In the genomic region with DNA sequence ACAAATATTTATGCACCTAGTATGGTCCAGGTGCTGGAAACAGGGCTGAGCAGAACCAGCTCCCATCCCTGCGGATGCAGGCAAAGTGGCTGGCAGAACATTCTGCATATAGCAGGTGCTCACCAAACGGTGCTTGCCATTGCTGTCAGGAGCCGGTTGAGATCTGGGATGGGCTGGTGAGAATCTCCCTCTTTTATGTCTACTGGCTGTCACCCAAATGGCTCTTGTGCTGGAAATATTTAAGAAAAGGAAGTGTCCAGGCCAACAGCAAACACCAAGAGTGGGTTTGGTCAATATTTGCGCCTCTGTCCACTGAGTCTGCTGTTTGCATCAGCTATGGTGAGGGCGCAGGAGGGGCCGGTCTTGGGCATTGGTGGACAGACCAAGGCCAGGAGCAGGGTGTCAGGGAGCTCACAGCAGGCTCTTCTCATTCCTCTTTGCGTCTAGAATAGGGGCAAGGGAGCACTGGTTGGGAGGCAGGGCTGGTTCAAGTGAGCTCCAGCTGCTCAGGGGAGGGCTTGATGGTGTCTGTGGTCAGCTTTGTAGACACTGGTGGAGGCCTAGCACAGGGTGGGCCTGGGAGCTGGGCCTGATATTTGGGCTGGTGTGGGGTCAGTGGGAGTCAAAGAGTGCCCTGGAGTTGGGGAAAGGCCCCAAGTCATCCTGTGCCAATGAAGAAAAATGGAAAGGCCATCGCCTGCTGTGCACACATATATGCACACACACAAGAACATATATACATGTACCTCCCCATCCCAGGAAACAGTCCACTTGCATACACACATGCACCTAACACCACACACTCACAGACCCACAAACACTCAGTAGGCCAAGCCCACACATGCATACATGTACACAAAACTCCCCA, we compare ENCODE assay signal across 35 cellular contexts. TPM values are rescaled to one million over a fixed set of nuclear protein-coding genes. Genes with fewer than 3 reads are reported as not detected.
"Had no signal": no experiment of that assay in that cellular context is flagged by ENCODE, and none has a peak within 500 bp of the region (broad histone marks: within the 10 kb centered on the region; RNA-seq: fewer than 3 reads in every experiment).

No MANE protein-coding gene starts in this region.

- H3K27me3 ChIP-seq: adrenal gland, body of pancreas, cardiac muscle cell, thyroid gland, upper lobe of right lung had no signal

- H3K36me3 ChIP-seq: adrenal gland, cardiac muscle cell, gastroesophageal sphincter, left ventricle myocardium inferior, stomach, thyroid gland, upper lobe of right lung had no signal

- DNase-seq: activated CD4-positive, alpha-beta T cell treated with anti-CD3 and anti-CD28 coated beads for 48 hours; activated CD4-positive, alpha-beta T cell treated with anti-CD3 and anti-CD28 coated beads, Interleukin-2, amount 50 U/mL, for 48 hours; activated CD8-positive, alpha-beta memory T cell treated with anti-CD3 and anti-CD28 coated beads, Interleukin-2, amount 50 U/mL, for 4 hours; activated effector memory CD4-positive, alpha-beta T cell treated with anti-CD3 and anti-CD28 coated beads, Interleukin-2, amount 50 U/mL, for 16 hours; activated naive CD4-positive, alpha-beta T cell treated with anti-CD3 and anti-CD28 coated beads for 36 hours; activated naive CD8-positive, alpha-beta T cell treated with anti-CD3 and anti-CD28 coated beads for 36 hours; activated T-cell treated with anti-CD3 and anti-CD28 coated beads, Interleukin-2, amount 50 U/mL, for 1 hour; adrenal gland; body of pancreas; effector memory CD8-positive, alpha-beta T cell; erythroblast; islet precursor cell; left ventricle myocardium inferior; mucosa of descending colon; stimulated activated CD4-positive, alpha-beta T cell treated with anti-CD3 and anti-CD28 coated beads, Interleukin-1b, Interleukin-23, amount 100 ng/mL, for 48 hours; stimulated activated naive B cell treated with anti-CD40 and anti-IgM and Interleukin-4, amounts not matched to agents 10 μg/mL and 1 μg/mL and 100 μg/mL, for 72 hours; stomach; thyroid gland; upper lobe of right lung had no signal

- H3K4me3 ChIP-seq: adrenal gland, body of pancreas, cardiac muscle cell, coronary artery, gastroesophageal sphincter, hepatocyte, left ventricle myocardium inferior, lung, mucosa of descending colon, skin epidermis, stomach, thyroid gland, upper lobe of right lung had no signal

RNA-seq across cellular contexts. Expression of a gene that starts 1.4 kb away (rescaled TPM):
- total RNA-seq: activated CD8-positive, alpha-beta memory T cell treated with anti-CD3 and anti-CD28 coated beads for 36 hours; activated naive CD4-positive, alpha-beta T cell treated with anti-CD3 and anti-CD28 coated beads for 36 hours; activated naive CD8-positive, alpha-beta T cell treated with anti-CD3 and anti-CD28 coated beads for 36 hours; activated T-helper 1 cell treated with anti-CD3 and anti-CD28 coated beads, Interleukin-12 subunit alpha, Interleukin-12 subunit beta, Interleukin-2, Interleukin-4 antibody, amounts not matched to agents 30 ng/mL and 10 ng/mL and 1 ng/mL, durations not matched to agents 14 hours and 24 hours and 36 hours; aorta; body of pancreas; cardiac muscle cell; cerebellum; left ventricle myocardium inferior; mesenteric fat pad; mucosa of descending colon; myocyte; natural killer cell treated with Interleukin-12 subunit alpha and Interleukin-12 subunit beta and Interleukin-15 and Interleukin-18, amount 100 ng/mL, for 72 hours; omental fat pad; renal cortical epithelial cell; sciatic nerve; stomach; thyroid gland; upper lobe of right lung had no signal

RNA-seq across cellular contexts. Expression of a gene that starts 1.9 kb away (rescaled TPM):
- total RNA-seq: activated CD8-positive, alpha-beta memory T cell treated with anti-CD3 and anti-CD28 coated beads for 36 hours; activated naive CD4-positive, alpha-beta T cell treated with anti-CD3 and anti-CD28 coated beads for 36 hours; activated naive CD8-positive, alpha-beta T cell treated with anti-CD3 and anti-CD28 coated beads for 36 hours; activated T-helper 1 cell treated with anti-CD3 and anti-CD28 coated beads, Interleukin-12 subunit alpha, Interleukin-12 subunit beta, Interleukin-2, Interleukin-4 antibody, amounts not matched to agents 30 ng/mL and 10 ng/mL and 1 ng/mL, durations not matched to agents 14 hours and 24 hours and 36 hours; adrenal gland; aorta; body of pancreas; cardiac muscle cell; cerebellum; gastroesophageal sphincter; hepatocyte; left ventricle myocardium inferior; lung; mesenteric fat pad; mucosa of descending colon; myocyte; natural killer cell treated with Interleukin-12 subunit alpha and Interleukin-12 subunit beta and Interleukin-15 and Interleukin-18, amount 100 ng/mL, for 72 hours; omental fat pad; renal cortical epithelial cell; sciatic nerve; stomach; thyroid gland; upper lobe of right lung had no signal

RNA-seq across cellular contexts. Expression of a gene that starts 25.3 kb away (rescaled TPM):
- total RNA-seq: activated CD8-positive, alpha-beta memory T cell treated with anti-CD3 and anti-CD28 coated beads for 36 hours; activated naive CD4-positive, alpha-beta T cell treated with anti-CD3 and anti-CD28 coated beads for 36 hours; activated naive CD8-positive, alpha-beta T cell treated with anti-CD3 and anti-CD28 coated beads for 36 hours; activated T-helper 1 cell treated with anti-CD3 and anti-CD28 coated beads, Interleukin-12 subunit alpha, Interleukin-12 subunit beta, Interleukin-2, Interleukin-4 antibody, amounts not matched to agents 30 ng/mL and 10 ng/mL and 1 ng/mL, durations not matched to agents 14 hours and 24 hours and 36 hours; adrenal gland; aorta; body of pancreas; cardiac muscle cell; cerebellum; gastroesophageal sphincter; hepatocyte; left ventricle myocardium inferior; lung; mesenteric fat pad; mucosa of descending colon; myocyte; natural killer cell treated with Interleukin-12 subunit alpha and Interleukin-12 subunit beta and Interleukin-15 and Interleukin-18, amount 100 ng/mL, for 72 hours; omental fat pad; renal cortical epithelial cell; sciatic nerve; stomach; thyroid gland; upper lobe of right lung had no signal

RNA-seq across cellular contexts. Expression of a gene that starts 47.6 kb away (rescaled TPM):
- total RNA-seq: activated CD8-positive, alpha-beta memory T cell treated with anti-CD3 and anti-CD28 coated beads for 36 hours; activated naive CD4-positive, alpha-beta T cell treated with anti-CD3 and anti-CD28 coated beads for 36 hours; activated naive CD8-positive, alpha-beta T cell treated with anti-CD3 and anti-CD28 coated beads for 36 hours; activated T-helper 1 cell treated with anti-CD3 and anti-CD28 coated beads, Interleukin-12 subunit alpha, Interleukin-12 subunit beta, Interleukin-2, Interleukin-4 antibody, amounts not matched to agents 30 ng/mL and 10 ng/mL and 1 ng/mL, durations not matched to agents 14 hours and 24 hours and 36 hours; adrenal gland; aorta; body of pancreas; cardiac muscle cell; cerebellum; gastroesophageal sphincter; hepatocyte; left ventricle myocardium inferior; lung; mesenteric fat pad; mucosa of descending colon; myocyte; natural killer cell treated with Interleukin-12 subunit alpha and Interleukin-12 subunit beta and Interleukin-15 and Interleukin-18, amount 100 ng/mL, for 72 hours; omental fat pad; renal cortical epithelial cell; sciatic nerve; stomach; thyroid gland; upper lobe of right lung had no signal
